8 cellular contexts compared by ENCODE assay signal in genomic region chr18:63137999-63138448, GRCh38.
DNase-seq lines count a peak whose midpoint lies in the region; ATAC-seq and TF ChIP-seq lines count a peak whose summit lies in the region.

No MANE protein-coding gene starts in this region.

- H3K27ac Mint-ChIP-seq in natural killer cell treated with Interleukin-12 subunit alpha and Interleukin-12 subunit beta and Interleukin-15 and Interleukin-18, amount 100 ng/mL, for 72 hours: peak overlapping the region; percentile 85 to 94
- no peak overlapping the region for H3K27ac Mint-ChIP-seq in Calu3 (ENCODE audit: unreplicated experiment)

- peaks cover 6% of the 10 kb centered on the region for H3K9me3 Mint-ChIP-seq in natural killer cell treated with Interleukin-12 subunit alpha and Interleukin-12 subunit beta and Interleukin-15 and Interleukin-18, amount 100 ng/mL, for 72 hours
- H3K9me3 Mint-ChIP-seq in Calu3 (ENCODE audit: low read depth, unreplicated experiment): no peaks in the 10 kb centered on the region

- H3K9me3 ChIP-seq in KOPT-K1 (ENCODE audit: insufficient read depth, low read length, poor library complexity, severe bottlenecking): no peaks in the 10 kb centered on the region

- peaks cover 63 to 75% of the 10 kb centered on the region in 2 donors for H3K4me1 Mint-ChIP-seq in natural killer cell treated with Interleukin-12 subunit alpha and Interleukin-12 subunit beta and Interleukin-15 and Interleukin-18, amount 100 ng/mL, for 72 hours (ENCODE audit: low read depth in 2 of 2)
- no peaks in the 10 kb centered on the region for H3K4me1 Mint-ChIP-seq in Calu3 (ENCODE audit: low read depth, unreplicated experiment)

- CTCF ChIA-PET in Calu3 (lab: Charles Lee): no interaction called here

- peak overlapping the region; percentile 88 for H3K4me3 Mint-ChIP-seq in natural killer cell treated with Interleukin-12 subunit alpha and Interleukin-12 subunit beta and Interleukin-15 and Interleukin-18, amount 100 ng/mL, for 72 hours
- H3K4me3 Mint-ChIP-seq in Calu3 (ENCODE audit: low read depth, unreplicated experiment): no peak overlapping the region

- no peaks in the 10 kb centered on the region for H3K36me3 ChIP-seq in KOPT-K1 (ENCODE audit: insufficient read depth, low read length)

- intact Hi-C loops in Calu3 (cut with micrococcal nuclease; ENCODE audit: unreplicated experiment): no loop called here

- H3K27ac ChIP-seq in KOPT-K1 (ENCODE audit: low read depth, low read length, poor library complexity, severe bottlenecking): peak overlapping the region; percentile 93

- DNase-seq in activated naive CD4-positive, alpha-beta T cell treated with Interleukin-2 at 50 U/mL for 16 hours: peak; percentile 50
- no peak for DNase-seq in natural killer cell treated with Interleukin-12 subunit alpha and Interleukin-12 subunit beta and Interleukin-15 and Interleukin-18, amount 100 ng/mL, for 72 hours (ENCODE audit: low spot score)
- DNase-seq in Calu3: no peak
- no peak for DNase-seq in NCI-H1105 (lab: John Stamatoyannopoulos, UW)

- no TSS peak for BruUV-seq in Calu3 (replicated peaks; lab: Mats Ljungman, UMichigan)

- H3K36me3 Mint-ChIP-seq in natural killer cell treated with Interleukin-12 subunit alpha and Interleukin-12 subunit beta and Interleukin-15 and Interleukin-18, amount 100 ng/mL, for 72 hours: peaks cover 25% of the 10 kb centered on the region
- no peaks in the 10 kb centered on the region for H3K36me3 Mint-ChIP-seq in Calu3 (ENCODE audit: insufficient read depth, unreplicated experiment)

- no peak for TF ChIP-seq CTCF in Calu3 (IDR thresholded peaks at IDR 0.05; ENCODE audit: unreplicated experiment)

- H3K27me3 Mint-ChIP-seq in natural killer cell treated with Interleukin-12 subunit alpha and Interleukin-12 subunit beta and Interleukin-15 and Interleukin-18, amount 100 ng/mL, for 72 hours: no peaks in the 10 kb centered on the region
- peaks cover 67% of the 10 kb centered on the region for H3K27me3 Mint-ChIP-seq in Calu3 (ENCODE audit: unreplicated experiment)

- peak; percentile 17 for ATAC-seq in GM19035 (IDR thresholded peaks at IDR 0.05; ENCODE audit: unreplicated experiment)
- ATAC-seq in natural killer cell treated with Interleukin-12 subunit alpha and Interleukin-12 subunit beta and Interleukin-15 and Interleukin-18, amount 100 ng/mL, for 72 hours: peak; percentile 80 to 91
- ATAC-seq in GM18519 (IDR thresholded peaks at IDR 0.05; ENCODE audit: low FRiP score, unreplicated experiment): no peak
- ATAC-seq in SK-N-SH treated with all-trans-retinoic acid at 6 μM for 48 hours: no peak

TF ChIP-seq in SK-N-SH treated with all-trans-retinoic acid at 6 μM for 48 hours, 23 proteins besides CTCF, POLR2A, EP300 and RAD21:
- TF ChIP-seq SNAI2 (CRISPR knock-in tag; IDR thresholded peaks at IDR 0.05) (no peak), ISL1 (CRISPR knock-in tag; IDR thresholded peaks at IDR 0.05) (no peak), GLIS3 (CRISPR knock-in tag; IDR thresholded peaks at IDR 0.05) (no peak), CSDC2 (CRISPR knock-in tag; IDR thresholded peaks at IDR 0.05) (no peak), ESRRG (CRISPR knock-in tag; IDR thresholded peaks at IDR 0.05) (no peak), ZFP3 (CRISPR knock-in tag; IDR thresholded peaks at IDR 0.05) (no peak), PATZ1 (CRISPR knock-in tag; IDR thresholded peaks at IDR 0.05; ENCODE audit: borderline replicate concordance) (no peak), TCF4 (CRISPR knock-in tag; IDR thresholded peaks at IDR 0.05; ENCODE audit: borderline replicate concordance) (no peak), TSHZ2 (CRISPR knock-in tag; IDR thresholded peaks at IDR 0.05) (no peak), PPARA (CRISPR knock-in tag; IDR thresholded peaks at IDR 0.05; ENCODE audit: borderline replicate concordance) (no peak), ZC3H10 (CRISPR knock-in tag; IDR thresholded peaks at IDR 0.05) (no peak), ZNF70 (CRISPR knock-in tag; IDR thresholded peaks at IDR 0.05) (no peak), CREB5 (CRISPR knock-in tag; IDR thresholded peaks at IDR 0.05; ENCODE audit: low read depth) (no peak), TOX (CRISPR knock-in tag; IDR thresholded peaks at IDR 0.05; ENCODE audit: borderline replicate concordance) (no peak), RARB (CRISPR knock-in tag; IDR thresholded peaks at IDR 0.05) (no peak), CSRNP3 (CRISPR knock-in tag; IDR thresholded peaks at IDR 0.05) (no peak), ZFP30 (CRISPR knock-in tag; IDR thresholded peaks at IDR 0.05) (no peak), OSR1 (CRISPR knock-in tag; IDR thresholded peaks at IDR 0.05) (no peak), BACH2 (CRISPR knock-in tag; IDR thresholded peaks at IDR 0.05; ENCODE audit: borderline replicate concordance) (no peak)
TF ChIP-seq in SK-N-SH treated with all-trans-retinoic acid at 6 μM for 48 hours: peak in this region for 0.

Comparison
In these comparisons a context has a peak if more than half of its experiments do, and no peak if none do; other contexts are left out.
1. ATAC-seq: peak in GM19035 (single experiment) and natural killer cell treated with Interleukin-12 subunit alpha and Interleukin-12 subunit beta and Interleukin-15 and Interleukin-18, amount 100 ng/mL, for 72 hours (2 of 2); none in GM18519 (single experiment) and SK-N-SH treated with all-trans-retinoic acid at 6 μM for 48 hours (single experiment).